ENCODE assay signal across 28 cellular contexts in genomic region chr2:227856697-227857096, GRCh38. TPM values are rescaled to one million over a fixed set of nuclear protein-coding genes. Genes with fewer than 3 reads are reported as not detected.
"Had no signal": no experiment of that assay in that cellular context is flagged by ENCODE, and none has a peak within 500 bp of the region (broad histone marks: within the 10 kb centered on the region; RNA-seq: fewer than 3 reads in every experiment).

No MANE protein-coding gene starts in this region.

- H3K79me2 ChIP-seq: hepatocyte, parathyroid adenoma had no signal

- H3K4me3 ChIP-seq: hepatocyte, lung, prostate gland, stomach, thoracic aorta, transverse colon had no signal

- H3K4me1 Mint-ChIP-seq: naive B cell had no signal

- H3K9me3 Mint-ChIP-seq: naive B cell, nephron had no signal

- H3K4me3 Mint-ChIP-seq: naive B cell, nephron had no signal

- FAIRE-seq: endometrium, small intestine had no signal

- H3K4me2 ChIP-seq: hepatocyte had no signal

- H3K27ac ChIP-seq: foreskin keratinocyte, hepatocyte, parathyroid adenoma, prostate gland, stomach, thoracic aorta, transverse colon had no signal

- H3K27ac Mint-ChIP-seq: naive B cell, nephron had no signal

- H3K27me3 ChIP-seq: foreskin keratinocyte, hepatocyte, stomach, transverse colon had no signal

- H3K36me3 ChIP-seq: prostate gland, stomach, thoracic aorta, transverse colon had no signal

- DNase-seq: cortex of kidney; effector memory CD4-positive, alpha-beta T cell; foreskin keratinocyte; head of caudate nucleus; left colon; left ventricle myocardium superior; mesendoderm; naive B cell; occipital lobe; retina; small intestine; stimulated activated CD4-positive, alpha-beta T cell treated with anti-CD3 and anti-CD28 coated beads, Interleukin-12 subunit alpha, Interleukin-12 subunit beta, amount 100 ng/mL, for 4 hours; stimulated activated naive CD4-positive, alpha-beta T cell; stomach; substantia nigra; transverse colon had no signal

- H2AFZ ChIP-seq: hepatocyte, parathyroid adenoma had no signal

- H3K9me3 ChIP-seq: prostate gland, stomach, thoracic aorta, transverse colon had no signal

- H3K36me3 Mint-ChIP-seq: naive B cell had no signal

- ATAC-seq: esophagus mucosa, foreskin keratinocyte, left colon, left ventricle myocardium superior, sciatic nerve had no signal

- H3K4me1 ChIP-seq: parathyroid adenoma, prostate gland, stomach, transverse colon had no signal

- H3K9ac ChIP-seq: parathyroid adenoma had no signal

RNA-seq across cellular contexts. Expression of gene DAW1, which starts 14.7 kb away (rescaled TPM):
- total RNA-seq: esophagus mucosa, fibroblast of lung, kidney epithelial cell, left colon, left ventricle myocardium superior, sciatic nerve, stomach, transverse colon, ureter had no signal
- polyA plus RNA-seq: small intestine had no signal

RNA-seq across cellular contexts. Expression of gene CCL20, which starts 43.1 kb away (rescaled TPM):
- total RNA-seq: fibroblast of lung, left ventricle myocardium superior, occipital lobe had no signal
